1 cellular context compared by ENCODE assay signal in genomic region chr19:39500543-39500942, GRCh38.
TF ChIP-seq lines count a peak whose summit lies in the region.

No MANE protein-coding gene starts in this region.

TF ChIP-seq in GM23338, 12 proteins besides CTCF, POLR2A, EP300 and RAD21 (continued from another document):
- no peak for TF ChIP-seq ZNF462 (CRISPR knock-in tag; IDR thresholded peaks at IDR 0.05)
- TF ChIP-seq REST (IDR thresholded peaks at IDR 0.05; ENCODE audit: unreplicated experiment) = no peak
- TF ChIP-seq STAT1 (IDR thresholded peaks at IDR 0.05; ENCODE audit: unreplicated experiment) = no peak
- TF ChIP-seq ETS1 (IDR thresholded peaks at IDR 0.05) = no peak
- no peak for TF ChIP-seq ZNF331 (CRISPR knock-in tag; IDR thresholded peaks at IDR 0.05; ENCODE audit: low read depth)
- TF ChIP-seq POLR2AphosphoS5 (IDR thresholded peaks at IDR 0.05; ENCODE audit: low read depth) = no peak
- TF ChIP-seq CREB1 (CRISPR knock-in tag; IDR thresholded peaks at IDR 0.05; ENCODE audit: low read depth) = no peak
